ENCODE assay signal across 8 cellular contexts in the genomic region with DNA sequence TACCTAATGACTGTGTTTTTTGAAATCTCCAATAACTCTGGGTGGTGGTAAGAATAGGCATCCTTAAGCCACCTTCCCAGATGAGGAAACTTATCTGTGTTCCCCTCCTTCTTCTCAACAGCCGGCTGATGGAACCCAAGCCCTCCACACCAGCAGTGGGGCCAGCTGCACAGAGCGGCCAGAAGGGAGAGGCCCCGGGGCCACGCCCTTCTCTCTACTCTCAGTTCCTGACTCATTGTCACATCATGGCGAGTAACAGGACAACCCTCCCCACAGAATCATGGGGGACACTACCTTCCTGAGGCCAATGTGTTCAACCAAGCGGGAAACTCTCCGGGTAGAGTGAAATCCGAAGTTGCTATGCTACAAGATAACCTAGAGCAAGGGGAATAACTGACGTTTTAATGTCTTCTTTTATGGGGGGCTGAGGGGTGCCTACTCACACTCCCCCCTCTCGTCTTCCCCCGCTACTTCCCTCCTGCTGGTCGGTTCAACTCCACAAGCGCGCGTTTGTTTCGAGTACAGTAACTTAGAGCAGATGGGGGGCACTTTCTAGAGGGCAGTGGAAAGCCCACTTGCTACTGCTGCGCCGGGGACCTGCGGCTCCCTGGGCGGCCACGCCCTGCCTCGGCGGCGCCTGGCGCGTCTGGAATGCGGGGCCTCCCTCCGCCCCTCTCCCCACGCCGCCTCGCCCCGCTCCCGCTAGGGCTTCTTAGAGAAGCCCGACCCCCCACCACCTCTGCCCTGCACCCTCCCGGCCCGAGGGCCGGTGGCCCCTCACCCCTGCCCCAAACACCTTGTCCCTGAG. TPM values are rescaled to one million over a fixed set of nuclear protein-coding genes. Genes with fewer than 3 reads are reported as not detected.
DNase-seq lines count a peak whose midpoint lies in the region; ATAC-seq and TF ChIP-seq lines count a peak whose summit lies in the region.

No MANE protein-coding gene starts in this region.

- ATAC-seq in GM18520 (IDR thresholded peaks at IDR 0.05; ENCODE audit: unreplicated experiment) (peak; percentile 50), HG02973 (IDR thresholded peaks at IDR 0.05; ENCODE audit: unreplicated experiment) (peak; percentile 70)

- H4K20me1 ChIP-seq in fibroblast of lung (ENCODE audit: control insufficient read depth, extremely low read depth, insufficient read depth, low read length) = peaks cover 2% of the 10 kb centered on the region

- H3K4me3 Mint-ChIP-seq in activated T-cell treated with anti-CD3 and anti-CD28 coated beads, Interleukin-2, amount 50 U/mL, for 24 hours = peak overlapping the region; percentile 86
- H3K4me3 Mint-ChIP-seq in neural crest cell = peak overlapping the region; percentile 84

- in situ Hi-C loops in ACHN (cut with HindIII; ENCODE audit: low pct_ligation_motif_present, low pct_unique_long_range_greater_than_20kb, low sequenced_read_pairs) = no loop called here

- H3K36me3 Mint-ChIP-seq in activated T-cell treated with anti-CD3 and anti-CD28 coated beads, Interleukin-2, amount 50 U/mL, for 24 hours (ENCODE audit: low read depth) = peaks cover 37% of the 10 kb centered on the region
- no peaks in the 10 kb centered on the region for H3K36me3 Mint-ChIP-seq in neural crest cell (ENCODE audit: low read depth)

- H3K9me3 ChIP-seq in fibroblast of lung (ENCODE audit: control insufficient read depth, insufficient read depth, low read depth, low read length) = no peaks in the 10 kb centered on the region

- H3K27ac ChIP-seq in fibroblast of lung (ENCODE audit: insufficient read depth, low read length) = peak overlapping the region; percentile 99

- H3K4me3 ChIP-seq in fibroblast of lung (replicated peaks in 1 of 4; ENCODE audit: control extremely low read depth in 1 of 4, insufficient read depth in 1 of 4, low read depth in 3 of 4, low read length in 4 of 4) = peak overlapping the region; percentile 70 to 94 (median 86)

- peaks cover 41% of the 10 kb centered on the region for H3K4me1 ChIP-seq in fibroblast of lung (ENCODE audit: control insufficient read depth, extremely low read depth, insufficient read depth, low read length)

- no peaks in the 10 kb centered on the region for H3K27me3 ChIP-seq in fibroblast of lung (ENCODE audit: control insufficient read depth, insufficient read depth, low read length)

- no peaks in the 10 kb centered on the region for H3K9me3 Mint-ChIP-seq in activated T-cell treated with anti-CD3 and anti-CD28 coated beads, Interleukin-2, amount 50 U/mL, for 24 hours
- H3K9me3 Mint-ChIP-seq in neural crest cell = no peaks in the 10 kb centered on the region

- H3K9ac ChIP-seq in fibroblast of lung (ENCODE audit: insufficient read depth, low read length) = peak overlapping the region; percentile 98

- peaks cover 5% of the 10 kb centered on the region for H3K36me3 ChIP-seq in fibroblast of lung (ENCODE audit: control insufficient read depth, insufficient read depth, low read length)

- H3K27me3 Mint-ChIP-seq in activated T-cell treated with anti-CD3 and anti-CD28 coated beads, Interleukin-2, amount 50 U/mL, for 24 hours = no peaks in the 10 kb centered on the region
- peaks cover 39% of the 10 kb centered on the region for H3K27me3 Mint-ChIP-seq in neural crest cell (ENCODE audit: low read depth)

- H2AFZ ChIP-seq in fibroblast of lung (ENCODE audit: low read length) = no peak overlapping the region

- H3K27ac Mint-ChIP-seq in activated T-cell treated with anti-CD3 and anti-CD28 coated beads, Interleukin-2, amount 50 U/mL, for 24 hours = peak overlapping the region; percentile 91
- peak overlapping the region; percentile 53 for H3K27ac Mint-ChIP-seq in neural crest cell (ENCODE audit: unreplicated experiment)

- TF ChIP-seq CTCF in fibroblast of lung (conservative IDR thresholded peaks at IDR 0.05 in 1 of 2, IDR thresholded peaks at IDR 0.05 in 1 of 2; ENCODE audit: low read depth in 1 of 2, low read length in 2 of 2) = no peak
- TF ChIP-seq CTCF in neural crest cell (conservative IDR thresholded peaks at IDR 0.05) = no peak

- DNase-seq in ACHN (peak; percentile 83), NOMO-1 treated with dmso at 0.1 percent for 144 hours (lab: John Stamatoyannopoulos, UW; ENCODE audit: unreplicated experiment) (peak; percentile 63), fibroblast of lung (ENCODE audit: low read depth in 2 of 2) (peak; percentile 71), neural crest cell (ENCODE audit: low read depth, low spot score) (no peak), cerebellar nuclear complex (lab: John Stamatoyannopoulos, UW) (no peak)
- peak; percentile 64 for DNase-seq in activated T-cell treated with anti-CD3 and anti-CD28 coated beads, Interleukin-2, amount 50 U/mL, for 24 hours

- peaks cover 59% of the 10 kb centered on the region for H3K4me1 Mint-ChIP-seq in activated T-cell treated with anti-CD3 and anti-CD28 coated beads, Interleukin-2, amount 50 U/mL, for 24 hours (ENCODE audit: low read depth)
- H3K4me1 Mint-ChIP-seq in neural crest cell = peaks cover 75% of the 10 kb centered on the region

- peak overlapping the region; percentile 88 for H3K4me2 ChIP-seq in fibroblast of lung (ENCODE audit: extremely low read depth, insufficient read depth, low read length)

- peaks cover 55% of the 10 kb centered on the region for H3K79me2 ChIP-seq in fibroblast of lung (ENCODE audit: control insufficient read depth, insufficient read depth, low read length)

RNA-seq across cellular contexts. Expression of gene ANXA2, which starts 0.6 kb away (rescaled TPM):
- total RNA-seq in fibroblast of lung (1,250 and 2,754 TPM in 2 replicates), neural crest cell (122 and 129 TPM in 2 replicates)
- polyA plus RNA-seq in fibroblast of lung = 4,872 and 6,648 TPM in 2 replicates
- polyA plus RNA-seq in fibroblast of lung (2012) = 3,157 and 3,880 TPM in 2 replicates
- polyA minus RNA-seq in fibroblast of lung (ENCODE audit: low replicate concordance) = 1,485 and 1,743 TPM in 2 replicates

Comparison
In these comparisons a context has a peak if more than half of its experiments do, and no peak if none do; other contexts are left out.
1. DNase-seq: peak in ACHN (single experiment), NOMO-1 treated with dmso at 0.1 percent for 144 hours (single experiment), activated T-cell treated with anti-CD3 and anti-CD28 coated beads, Interleukin-2, amount 50 U/mL, for 24 hours (single experiment) and fibroblast of lung (2 of 2); none in neural crest cell (single experiment) and cerebellar nuclear complex (0 of 2).